ENCODE assay signal across 21 cellular contexts in genomic region chr7:25347360-25347759, GRCh38.
DNase-seq lines count a peak whose midpoint lies in the region; FAIRE-seq and TF ChIP-seq lines count a peak whose summit lies in the region.
"Had no signal": no experiment of that assay in that cellular context is flagged by ENCODE, and none has a peak within 500 bp of the region (broad histone marks: within the 10 kb centered on the region; RNA-seq: fewer than 3 reads in every experiment).

No MANE protein-coding gene starts in this region.

- H3K9me3 Mint-ChIP-seq in astrocyte (ENCODE audit: unreplicated experiment) (no peaks in the 10 kb centered on the region), nephron (no peaks in the 10 kb centered on the region)
- H3K9me3 Mint-ChIP-seq: GM23338 had no signal

- H4K20me1 ChIP-seq in astrocyte (ENCODE audit: insufficient read depth, low read length) = no peaks in the 10 kb centered on the region
- no peaks in the 10 kb centered on the region for H4K20me1 ChIP-seq in hepatocyte (ENCODE audit: insufficient read depth, poor library complexity, severe bottlenecking)

- H3K4me1 Mint-ChIP-seq in astrocyte (ENCODE audit: low read depth, unreplicated experiment) (peaks cover 8% of the 10 kb centered on the region), nephron (peaks cover 23% of the 10 kb centered on the region)
- H3K4me1 Mint-ChIP-seq: CD4-positive, CD25-positive, alpha-beta regulatory T cell had no signal

- DNase-seq in CD1c-positive myeloid dendritic cell (ENCODE audit: extremely low spot score) (peak; percentile 1), astrocyte (ENCODE audit: low read depth) (no peak), hepatocyte (ENCODE audit: low spot score) (no peak), A172 (ENCODE audit: low spot score) (no peak), COLO668 (lab: John Stamatoyannopoulos, UW; ENCODE audit: unreplicated experiment) (no peak), germinal center (ENCODE audit: low spot score) (no peak), NCI-H345 (lab: John Stamatoyannopoulos, UW) (no peak)
- DNase-seq: Caco-2; CD4-positive, CD25-positive, alpha-beta regulatory T cell; DMS153; NCI-H1105; NCI-H1694; NCI-H510A treated with DMSO at 0.1 percent for 48 hours; NCI-H82; OCI-M1; SHP77 had no signal

- no peaks in the 10 kb centered on the region for H3K9me2 ChIP-seq in hepatocyte (replicated peaks; ENCODE audit: insufficient read depth)

- H3K4me1 ChIP-seq in astrocyte (ENCODE audit: insufficient read depth, low read length) (no peaks in the 10 kb centered on the region), hepatocyte (ENCODE audit: insufficient read depth) (peaks cover 9% of the 10 kb centered on the region)

- H3K27me3 ChIP-seq in astrocyte (ENCODE audit: insufficient read depth, low read length) (no peaks in the 10 kb centered on the region), hepatocyte (no peaks in the 10 kb centered on the region)

- no peak overlapping the region for H2AFZ ChIP-seq in astrocyte (ENCODE audit: low read depth, low read length)
- no peak overlapping the region for H2AFZ ChIP-seq in hepatocyte
- H2AFZ ChIP-seq: GM23338 had no signal

- H3K9ac ChIP-seq in astrocyte (ENCODE audit: low read length) = no peak overlapping the region

- H3K4me2 ChIP-seq in astrocyte (ENCODE audit: low read length) (no peak overlapping the region), hepatocyte (no peak overlapping the region)
- H3K4me2 ChIP-seq: GM23338 had no signal

- H3K27ac ChIP-seq in astrocyte (ENCODE audit: low read depth, low read length) = no peak overlapping the region
- peak overlapping the region; percentile 58 for H3K27ac ChIP-seq in hepatocyte
- H3K27ac ChIP-seq: 22Rv1 had no signal

- H3K36me3 Mint-ChIP-seq in astrocyte (ENCODE audit: low read depth, unreplicated experiment) = no peaks in the 10 kb centered on the region
- H3K36me3 Mint-ChIP-seq in nephron (ENCODE audit: low read depth) = no peaks in the 10 kb centered on the region

- no peak for FAIRE-seq in astrocyte (lab: Jason Lieb, UNC)
- FAIRE-seq: GM12891, K562 had no signal

- no peaks in the 10 kb centered on the region for H3K36me3 ChIP-seq in astrocyte (ENCODE audit: insufficient read depth, low read length)
- H3K36me3 ChIP-seq in hepatocyte (replicated peaks; ENCODE audit: insufficient read depth, low read depth) = no peaks in the 10 kb centered on the region

- no peak overlapping the region for H3K4me3 ChIP-seq in astrocyte (ENCODE audit: insufficient read depth, low read depth, low read length)
- no peak overlapping the region for H3K4me3 ChIP-seq in hepatocyte
- H3K4me3 ChIP-seq: GM23338, K562 had no signal

- H3K4me3 Mint-ChIP-seq in astrocyte (ENCODE audit: unreplicated experiment) = no peak overlapping the region
- no peak overlapping the region for H3K4me3 Mint-ChIP-seq in nephron
- H3K4me3 Mint-ChIP-seq: CD4-positive, CD25-positive, alpha-beta regulatory T cell; GM23338 had no signal

- H3K27ac Mint-ChIP-seq in astrocyte (ENCODE audit: unreplicated experiment) = peak overlapping the region; percentile 87
- peak overlapping the region; percentile 69 to 80 (median 71) for H3K27ac Mint-ChIP-seq in nephron
- H3K27ac Mint-ChIP-seq: CD4-positive, CD25-positive, alpha-beta regulatory T cell; GM23338 had no signal

- TF ChIP-seq CTCF in astrocyte (IDR thresholded peaks at IDR 0.05; ENCODE audit: insufficient read depth, low read depth, low read length) = no peak
- no peak for TF ChIP-seq CTCF in hepatocyte (IDR thresholded peaks at IDR 0.05; ENCODE audit: poor library complexity)
- TF ChIP-seq CTCF in nephron (IDR thresholded peaks at IDR 0.05; ENCODE audit: unreplicated experiment in 3 of 3) = no peak

- 65% methylated on average over 3 of the region's 3 CpGs for WGBS in hepatocyte (ENCODE audit: low lambda C conversion rate, missing lambda C conversion rate)

- no peaks in the 10 kb centered on the region for H3K79me2 ChIP-seq in astrocyte (ENCODE audit: insufficient read depth, low read length)
- H3K79me2 ChIP-seq in hepatocyte = no peaks in the 10 kb centered on the region

- H3K27me3 Mint-ChIP-seq in astrocyte (ENCODE audit: low read depth, unreplicated experiment) (peaks cover 2% of the 10 kb centered on the region), nephron (ENCODE audit: low read depth) (no peaks in the 10 kb centered on the region)

- H3K9me3 ChIP-seq in astrocyte (ENCODE audit: insufficient read depth, low read depth, low read length) (no peaks in the 10 kb centered on the region), hepatocyte (ENCODE audit: low read depth) (no peaks in the 10 kb centered on the region)
- H3K9me3 ChIP-seq: Caco-2 had no signal
